In genomic region chr19:24033962-24034342, GRCh38 we compare ENCODE assay signal across 7 cellular contexts. TPM values are rescaled to one million over a fixed set of nuclear protein-coding genes. Genes with fewer than 3 reads are reported as not detected.
DNase-seq lines count a peak whose midpoint lies in the region; ATAC-seq and TF ChIP-seq lines count a peak whose summit lies in the region.

No MANE protein-coding gene starts in this region.

- peaks cover 5% of the 10 kb centered on the region; the same call in 1 of the 2 replicates for H3K4me1 ChIP-seq in HUES6 (ENCODE audit: control insufficient read depth, insufficient read depth, low read length)

- H3K4me1 Mint-ChIP-seq in stimulated activated effector memory CD8-positive, alpha-beta T cell treated with anti-CD3 and anti-CD28 coated beads, Interleukin-12 subunit alpha, Interleukin-12 subunit beta, amount 100 ng/mL, for 72 hours = peaks cover 48% of the 10 kb centered on the region

- peak overlapping the region; percentile 98 for H3K27ac Mint-ChIP-seq in stimulated activated effector memory CD8-positive, alpha-beta T cell treated with anti-CD3 and anti-CD28 coated beads, Interleukin-12 subunit alpha, Interleukin-12 subunit beta, amount 100 ng/mL, for 72 hours

- WGBS in lower leg skin, 2 donors = 0% methylated on average over 15 of the region's 15 CpGs

- TF ChIP-seq POLR2A in lower leg skin (IDR thresholded peaks at IDR 0.05) = no peak

- H3K9ac ChIP-seq in HUES6 (ENCODE audit: low read length) = peak overlapping the region; percentile 97

- ATAC-seq in GM21447 (IDR thresholded peaks at IDR 0.05; ENCODE audit: unreplicated experiment) = peak; percentile 35
- ATAC-seq in stimulated activated effector memory CD8-positive, alpha-beta T cell treated with anti-CD3 and anti-CD28 coated beads, Interleukin-12 subunit alpha, Interleukin-12 subunit beta, amount 100 ng/mL, for 72 hours = peak; percentile 58

- TF ChIP-seq CTCF in dorsolateral prefrontal cortex (IDR thresholded peaks at IDR 0.05 in 54 of 56, conservative IDR thresholded peaks at IDR 0.05 in 2 of 56; ENCODE audit: low read depth in 1 of 56, partially characterized antibody in 56 of 56) (peak in 3 of 56 donors; percentile 1 to 5 (median 5)), lower leg skin (IDR thresholded peaks at IDR 0.05) (no peak)

- DNase-seq in GDM1 (lab: John Stamatoyannopoulos, UW) (peak; percentile 14), T1000 (lab: John Stamatoyannopoulos, UW) (peak; percentile 24), dorsolateral prefrontal cortex (peak in 9 of 10 donors; percentile 31 to 54 (median 47)), lower leg skin (ENCODE audit: low spot score in 2 of 2) (peak; percentile 29 to 88)
- DNase-seq in stimulated activated effector memory CD8-positive, alpha-beta T cell treated with anti-CD3 and anti-CD28 coated beads, Interleukin-12 subunit alpha, Interleukin-12 subunit beta, amount 100 ng/mL, for 72 hours (ENCODE audit: low spot score in 2 of 2) = peak in 1 of 2 donors; percentile 72

- H3K9me3 Mint-ChIP-seq in stimulated activated effector memory CD8-positive, alpha-beta T cell treated with anti-CD3 and anti-CD28 coated beads, Interleukin-12 subunit alpha, Interleukin-12 subunit beta, amount 100 ng/mL, for 72 hours = no peaks in the 10 kb centered on the region

- H3K36me3 Mint-ChIP-seq in stimulated activated effector memory CD8-positive, alpha-beta T cell treated with anti-CD3 and anti-CD28 coated beads, Interleukin-12 subunit alpha, Interleukin-12 subunit beta, amount 100 ng/mL, for 72 hours = peaks cover 26% of the 10 kb centered on the region

- H3K27ac ChIP-seq in HUES6 (ENCODE audit: low read depth, low read length) = peak overlapping the region; percentile 93
- peak overlapping the region; percentile 64 to 97 (median 93) for H3K27ac ChIP-seq in dorsolateral prefrontal cortex

- H3K4me3 ChIP-seq in HUES6 (ENCODE audit: low read depth, low read length) = peak overlapping the region; percentile 89
- H3K4me3 ChIP-seq in dorsolateral prefrontal cortex = peak overlapping the region; percentile 49 to 98 (median 88)
- H3K4me3 ChIP-seq in lower leg skin (ENCODE audit: low read depth, poor library complexity, severe bottlenecking) = peak overlapping the region; percentile 56

- H3K27me3 ChIP-seq in HUES6 (ENCODE audit: control insufficient read depth, insufficient read depth, low read length) (no peaks in the 10 kb centered on the region), dorsolateral prefrontal cortex (no peaks in the 10 kb centered on the region)

- intact Hi-C loops in dorsolateral prefrontal cortex (cut with DNase I) = loop anchor here in 1 of 2 donors (5.0 to 10.0 kb wide), 2 partner anchors 53 to 119 kb away; partner anchors contain the start of genes ZNF254 and ZNF726
- intact Hi-C loops in lower leg skin (cut with DNase I; ENCODE audit: low total_unique reads) = no loop called here

- peaks cover 31% of the 10 kb centered on the region for H3K36me3 ChIP-seq in HUES6 (ENCODE audit: control insufficient read depth, insufficient read depth, low read length)

- H3K4me3 Mint-ChIP-seq in stimulated activated effector memory CD8-positive, alpha-beta T cell treated with anti-CD3 and anti-CD28 coated beads, Interleukin-12 subunit alpha, Interleukin-12 subunit beta, amount 100 ng/mL, for 72 hours = peak overlapping the region; percentile 96

- no peaks in the 10 kb centered on the region for H3K9me3 ChIP-seq in HUES6 (ENCODE audit: control insufficient read depth, insufficient read depth, low read depth, low read length)

RNA-seq across cellular contexts. Expression of gene ZNF254, which starts 53.0 kb away (rescaled TPM):
- total RNA-seq in dorsolateral prefrontal cortex = 10 to 100 TPM; 19.9 to 40.9 (median 31.2) TPM
- 10 to 100 TPM; 11.7 to 14.3 (median 13.2) TPM for total RNA-seq in lower leg skin
